ENCODE assay signal across 2 cellular contexts in the genomic region with DNA sequence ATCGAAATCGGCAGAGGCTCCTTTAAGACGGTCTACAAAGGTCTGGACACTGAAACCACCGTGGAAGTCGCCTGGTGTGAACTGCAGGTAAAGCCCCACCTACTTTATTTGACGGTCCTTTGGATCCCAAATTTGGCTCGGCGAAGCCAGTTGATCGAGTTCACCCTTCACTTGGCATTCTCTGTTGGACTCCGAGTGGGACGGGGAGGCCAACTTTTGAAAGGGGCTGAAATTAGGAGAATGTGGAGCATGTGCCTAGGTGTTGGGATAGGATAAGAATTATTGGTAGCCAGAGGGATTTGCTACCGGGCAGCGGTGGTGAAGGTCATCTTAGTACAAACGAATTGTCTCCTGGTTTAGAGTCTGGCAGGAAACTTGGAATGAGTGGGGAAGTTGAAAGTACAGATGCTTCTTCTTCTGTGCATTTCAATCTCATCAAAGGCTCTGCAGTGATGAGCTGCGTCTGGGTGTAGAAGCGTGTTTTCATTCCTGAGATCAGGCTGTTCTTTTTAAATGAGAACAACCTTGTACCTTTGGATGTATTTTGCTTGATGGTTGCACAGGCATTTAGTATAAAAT.
TF ChIP-seq lines count a peak whose summit lies in the region.

No MANE protein-coding gene starts in this region.

TF ChIP-seq in SK-N-SH, 30 proteins besides CTCF, POLR2A, EP300 and RAD21 (continued from another document):
- TF ChIP-seq, protein P1, sequence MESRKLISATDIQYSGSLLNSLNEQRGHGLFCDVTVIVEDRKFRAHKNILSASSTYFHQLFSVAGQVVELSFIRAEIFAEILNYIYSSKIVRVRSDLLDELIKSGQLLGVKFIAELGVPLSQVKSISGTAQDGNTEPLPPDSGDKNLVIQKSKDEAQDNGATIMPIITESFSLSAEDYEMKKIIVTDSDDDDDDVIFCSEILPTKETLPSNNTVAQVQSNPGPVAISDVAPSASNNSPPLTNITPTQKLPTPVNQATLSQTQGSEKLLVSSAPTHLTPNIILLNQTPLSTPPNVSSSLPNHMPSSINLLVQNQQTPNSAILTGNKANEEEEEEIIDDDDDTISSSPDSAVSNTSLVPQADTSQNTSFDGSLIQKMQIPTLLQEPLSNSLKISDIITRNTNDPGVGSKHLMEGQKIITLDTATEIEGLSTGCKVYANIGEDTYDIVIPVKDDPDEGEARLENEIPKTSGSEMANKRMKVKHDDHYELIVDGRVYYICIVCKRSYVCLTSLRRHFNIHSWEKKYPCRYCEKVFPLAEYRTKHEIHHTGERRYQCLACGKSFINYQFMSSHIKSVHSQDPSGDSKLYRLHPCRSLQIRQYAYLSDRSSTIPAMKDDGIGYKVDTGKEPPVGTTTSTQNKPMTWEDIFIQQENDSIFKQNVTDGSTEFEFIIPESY (IDR thresholded peaks at IDR 0.05; ENCODE audit: borderline replicate concordance, low read depth), result no peak
- TF ChIP-seq FOXJ3 (CRISPR knock-in tag; IDR thresholded peaks at IDR 0.05) (no peak), TAF1 (IDR thresholded peaks at IDR 0.05; ENCODE audit: borderline replicate concordance, low read depth, low read length) (no peak), EZH2phosphoT487 (IDR thresholded peaks at IDR 0.05; ENCODE audit: borderline replicate concordance, low read depth) (no peak), REST (IDR thresholded peaks at IDR 0.05; ENCODE audit: low read depth, low read length) (no peak), JUND (IDR thresholded peaks at IDR 0.05) (no peak), NFIC (IDR thresholded peaks at IDR 0.05; ENCODE audit: borderline replicate concordance) (no peak), ELF1 (IDR thresholded peaks at IDR 0.05) (no peak), CHD2 (IDR thresholded peaks at IDR 0.05; ENCODE audit: low read length, partially characterized antibody) (no peak), SIN3A (IDR thresholded peaks at IDR 0.05; ENCODE audit: borderline replicate concordance, low read depth, low read length) (no peak)
- TF ChIP-seq, protein P2, sequence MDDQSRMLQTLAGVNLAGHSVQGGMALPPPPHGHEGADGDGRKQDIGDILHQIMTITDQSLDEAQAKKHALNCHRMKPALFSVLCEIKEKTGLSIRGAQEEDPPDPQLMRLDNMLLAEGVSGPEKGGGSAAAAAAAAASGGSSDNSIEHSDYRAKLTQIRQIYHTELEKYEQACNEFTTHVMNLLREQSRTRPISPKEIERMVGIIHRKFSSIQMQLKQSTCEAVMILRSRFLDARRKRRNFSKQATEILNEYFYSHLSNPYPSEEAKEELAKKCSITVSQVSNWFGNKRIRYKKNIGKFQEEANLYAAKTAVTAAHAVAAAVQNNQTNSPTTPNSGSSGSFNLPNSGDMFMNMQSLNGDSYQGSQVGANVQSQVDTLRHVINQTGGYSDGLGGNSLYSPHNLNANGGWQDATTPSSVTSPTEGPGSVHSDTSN (IDR thresholded peaks at IDR 0.05), result no peak
- TF ChIP-seq, protein P3, sequence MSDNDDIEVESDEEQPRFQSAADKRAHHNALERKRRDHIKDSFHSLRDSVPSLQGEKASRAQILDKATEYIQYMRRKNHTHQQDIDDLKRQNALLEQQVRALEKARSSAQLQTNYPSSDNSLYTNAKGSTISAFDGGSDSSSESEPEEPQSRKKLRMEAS (IDR thresholded peaks at IDR 0.05; ENCODE audit: low read depth), result no peak

TF ChIP-seq in SK-N-SH treated with all-trans-retinoic acid at 6 μM for 48 hours, 23 proteins besides CTCF, POLR2A, EP300 and RAD21 (continued from another document):
- TF ChIP-seq, protein P4, sequence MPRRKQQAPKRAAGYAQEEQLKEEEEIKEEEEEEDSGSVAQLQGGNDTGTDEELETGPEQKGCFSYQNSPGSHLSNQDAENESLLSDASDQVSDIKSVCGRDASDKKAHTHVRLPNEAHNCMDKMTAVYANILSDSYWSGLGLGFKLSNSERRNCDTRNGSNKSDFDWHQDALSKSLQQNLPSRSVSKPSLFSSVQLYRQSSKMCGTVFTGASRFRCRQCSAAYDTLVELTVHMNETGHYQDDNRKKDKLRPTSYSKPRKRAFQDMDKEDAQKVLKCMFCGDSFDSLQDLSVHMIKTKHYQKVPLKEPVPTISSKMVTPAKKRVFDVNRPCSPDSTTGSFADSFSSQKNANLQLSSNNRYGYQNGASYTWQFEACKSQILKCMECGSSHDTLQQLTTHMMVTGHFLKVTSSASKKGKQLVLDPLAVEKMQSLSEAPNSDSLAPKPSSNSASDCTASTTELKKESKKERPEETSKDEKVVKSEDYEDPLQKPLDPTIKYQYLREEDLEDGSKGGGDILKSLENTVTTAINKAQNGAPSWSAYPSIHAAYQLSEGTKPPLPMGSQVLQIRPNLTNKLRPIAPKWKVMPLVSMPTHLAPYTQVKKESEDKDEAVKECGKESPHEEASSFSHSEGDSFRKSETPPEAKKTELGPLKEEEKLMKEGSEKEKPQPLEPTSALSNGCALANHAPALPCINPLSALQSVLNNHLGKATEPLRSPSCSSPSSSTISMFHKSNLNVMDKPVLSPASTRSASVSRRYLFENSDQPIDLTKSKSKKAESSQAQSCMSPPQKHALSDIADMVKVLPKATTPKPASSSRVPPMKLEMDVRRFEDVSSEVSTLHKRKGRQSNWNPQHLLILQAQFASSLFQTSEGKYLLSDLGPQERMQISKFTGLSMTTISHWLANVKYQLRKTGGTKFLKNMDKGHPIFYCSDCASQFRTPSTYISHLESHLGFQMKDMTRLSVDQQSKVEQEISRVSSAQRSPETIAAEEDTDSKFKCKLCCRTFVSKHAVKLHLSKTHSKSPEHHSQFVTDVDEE (CRISPR knock-in tag; IDR thresholded peaks at IDR 0.05), result no peak
- no peak for TF ChIP-seq ZNF8 (CRISPR knock-in tag; IDR thresholded peaks at IDR 0.05)
TF ChIP-seq in SK-N-SH treated with all-trans-retinoic acid at 6 μM for 48 hours: peak in this region for 0.
